9 cellular contexts compared by ENCODE assay signal in the genomic region with DNA sequence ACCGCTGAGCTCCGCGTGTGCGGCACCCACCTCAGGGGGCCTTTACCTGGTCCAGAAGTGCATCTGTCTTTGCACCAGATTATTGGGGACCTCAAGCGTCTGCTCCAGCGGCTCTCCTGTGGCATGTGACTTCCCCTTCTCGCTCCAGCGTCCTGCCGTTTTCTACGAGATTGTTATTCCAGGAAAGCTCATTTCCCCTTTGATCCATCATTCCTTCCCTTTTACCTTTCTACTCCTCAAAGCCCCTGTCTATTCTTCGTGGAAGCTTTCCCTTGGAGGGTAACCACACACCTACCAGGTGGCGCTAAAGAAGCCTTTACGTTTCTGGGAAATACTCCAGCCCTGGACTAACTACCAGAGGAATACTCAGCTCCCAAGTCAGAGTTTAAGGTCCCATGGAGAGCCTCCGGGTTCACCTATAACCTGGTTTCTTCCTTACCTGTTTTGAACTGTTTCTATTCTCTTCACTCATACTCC. TPM values are rescaled to one million over a fixed set of nuclear protein-coding genes. Genes with fewer than 3 reads are reported as not detected.
DNase-seq lines count a peak whose midpoint lies in the region; ATAC-seq and TF ChIP-seq lines count a peak whose summit lies in the region.
"Had no signal": no experiment of that assay in that cellular context is flagged by ENCODE, and none has a peak within 500 bp of the region (broad histone marks: within the 10 kb centered on the region; RNA-seq: fewer than 3 reads in every experiment).

No MANE protein-coding gene starts in this region.

- TF ChIP-seq CTCF in mucosa of descending colon (IDR thresholded peaks at IDR 0.05): no peak

- peaks cover 7% of the 10 kb centered on the region for H3K4me1 ChIP-seq in mucosa of descending colon (ENCODE audit: low read depth)

- intact Hi-C loops in mucosa of descending colon (cut with DNase I, micrococcal nuclease): no loop called here

- H3K4me3 ChIP-seq in GM08714 (ENCODE audit: low read length) (peak overlapping the region; percentile 75), mucosa of descending colon (peak overlapping the region; percentile 88)

- H3K36me3 ChIP-seq in mucosa of descending colon (ENCODE audit: low read depth): peaks cover 4% of the 10 kb centered on the region

- peak; percentile 42 for ATAC-seq in mucosa of descending colon
- no peak for ATAC-seq in HG03108 (IDR thresholded peaks at IDR 0.05; ENCODE audit: unreplicated experiment)

- peak; percentile 5 for DNase-seq in M059J (ENCODE audit: low read depth)
- peak; percentile 58 for DNase-seq in cerebellum (ENCODE audit: low spot score)
- DNase-seq in mucosa of descending colon: peak in 1 of 3 donors; percentile 48
- DNase-seq in central memory CD4-positive, alpha-beta T cell: no peak
- DNase-seq in activated CD8-positive, alpha-beta memory T cell treated with anti-CD3 and anti-CD28 coated beads for 24 hours: no peak
- no peak for DNase-seq in GOT3 (lab: John Stamatoyannopoulos, UW)

- no peaks in the 10 kb centered on the region for H3K9me3 ChIP-seq in mucosa of descending colon

RNA-seq across cellular contexts. Expression of gene FKBP4, which starts 1.5 kb away (rescaled TPM):
- 42.1 and 43.0 TPM in 2 replicates for total RNA-seq in M059J (2014; rRNA removed; shearing (Covaris generic))
- 39.7 TPM for total RNA-seq in cerebellum
- 10 to 100 TPM; 58.2 to 79.7 (median 76.0) TPM for total RNA-seq in mucosa of descending colon

RNA-seq across cellular contexts. Expression of gene ITFG2, which starts 16.2 kb away (rescaled TPM):
- total RNA-seq in M059J (2014; rRNA removed; shearing (Covaris generic)): 9.1 and 13.8 TPM in 2 replicates
- 20.5 TPM for total RNA-seq in cerebellum
- 10 to 100 TPM; 37.9 to 55.4 (median 38.0) TPM for total RNA-seq in mucosa of descending colon

RNA-seq across cellular contexts. Expression of gene NRIP2, which starts 38.6 kb away (rescaled TPM):
- not detected in 2 replicates for total RNA-seq in M059J (2014; rRNA removed; shearing (Covaris generic))
- total RNA-seq in cerebellum (1.7 TPM), mucosa of descending colon (1 to 10 TPM in 1 of 3 donors, under 1 TPM in 2; 0.64 to 2.2 (median 0.96) TPM)
- total RNA-seq: activated CD8-positive, alpha-beta memory T cell treated with anti-CD3 and anti-CD28 coated beads for 36 hours had no signal

Comparison
In these comparisons a context has a peak if more than half of its experiments do, and no peak if none do; other contexts are left out.
1. DNase-seq: peak in M059J (single experiment) and cerebellum (single experiment); none in central memory CD4-positive, alpha-beta T cell (single experiment), activated CD8-positive, alpha-beta memory T cell treated with anti-CD3 and anti-CD28 coated beads for 24 hours (single experiment) and GOT3 (single experiment).